28 cellular contexts compared by ENCODE assay signal in genomic region chr4:65399131-65399530, GRCh38.
"Had no signal": no experiment of that assay in that cellular context is flagged by ENCODE, and none has a peak within 500 bp of the region (broad histone marks: within the 10 kb centered on the region; RNA-seq: fewer than 3 reads in every experiment).

No MANE protein-coding gene starts in this region.

- H3K9me3 ChIP-seq: ascending aorta, testis, transverse colon had no signal

- ATAC-seq: gastroesophageal sphincter; left cardiac atrium; left ventricle myocardium superior; mucosa of descending colon; natural killer cell treated with Interleukin-12 subunit alpha and Interleukin-12 subunit beta and Interleukin-15 and Interleukin-18, amount 100 ng/mL, for 72 hours; stimulated activated naive CD8-positive, alpha-beta T cell treated with anti-CD3 and anti-CD28 coated beads, Interleukin-15, Interleukin-2, amounts not matched to agents 100 U/mL and 50 U/mL, for 24 hours had no signal

- H3K4me3 ChIP-seq: ascending aorta, cardiac muscle cell, coronary artery, dorsolateral prefrontal cortex, gastroesophageal sphincter, hepatocyte, mucosa of descending colon, testis, transverse colon had no signal

- H3K4me1 ChIP-seq: ascending aorta, gastroesophageal sphincter, testis, transverse colon had no signal

- H3K36me3 ChIP-seq: ascending aorta, cardiac muscle cell, gastroesophageal sphincter, transverse colon, WERI-Rb-1 had no signal

- H3K27me3 ChIP-seq: ascending aorta, cardiac muscle cell, dorsolateral prefrontal cortex, gastroesophageal sphincter, hepatocyte, testis, transverse colon had no signal

- DNase-seq: activated CD4-positive, alpha-beta memory T cell treated with anti-CD3 and anti-CD28 coated beads for 36 hours; activated CD4-positive, alpha-beta T cell treated with anti-CD3 and anti-CD28 coated beads, Interleukin-2, amount 10 ng/mL, durations not matched to agents 24 days and 14 days; activated CD4-positive, CD25-positive, alpha-beta regulatory T cell treated with anti-CD3 and anti-CD28 coated beads, Interleukin-2, amount 50 U/mL, for 72 hours; activated CD8-positive, alpha-beta memory T cell treated with anti-CD3 and anti-CD28 coated beads, Interleukin-2, amount 50 U/mL, for 4 hours; activated effector memory CD4-positive, alpha-beta T cell treated with anti-CD3 and anti-CD28 coated beads, Interleukin-2, amount 50 U/mL, for 16 hours; activated naive CD4-positive, alpha-beta T cell treated with anti-CD3 and anti-CD28 coated beads for 36 hours; activated naive CD8-positive, alpha-beta T cell treated with anti-CD3 and anti-CD28 coated beads for 36 hours; activated T-cell treated with anti-CD3 and anti-CD28 coated beads, Interleukin-2, amount 50 U/mL, for 1 hour; cerebellar nuclear complex; dorsolateral prefrontal cortex; effector memory CD4-positive, alpha-beta T cell; islet precursor cell; left cardiac atrium; left ventricle myocardium superior; right cardiac atrium; stimulated activated CD4-positive, alpha-beta T cell treated with anti-CD3 and anti-CD28 coated beads, Interleukin-12 subunit alpha, Interleukin-12 subunit beta, amount 100 ng/mL, for 4 hours; stimulated activated CD4-positive, alpha-beta T cell treated with anti-CD3 and anti-CD28 coated beads, Interleukin-4, amount 100 ng/mL, for 1 hour; stimulated activated naive CD8-positive, alpha-beta T cell treated with anti-CD3 and anti-CD28 coated beads, Interleukin-15, Interleukin-2, amounts not matched to agents 100 U/mL and 50 U/mL, for 24 hours; testis; transverse colon; WERI-Rb-1 had no signal
